Comparison of ENCODE assay signal across 12 cellular contexts in genomic region chr1:27581823-27582243, GRCh38. TPM values are rescaled to one million over a fixed set of nuclear protein-coding genes. Genes with fewer than 3 reads are reported as not detected.
A peak's percentile ranks its signal among the peaks of the same experiment; 100 is the strongest.
DNase-seq lines count a peak whose midpoint lies in the region; ATAC-seq and TF ChIP-seq lines count a peak whose summit lies in the region.
"Had no signal": no experiment of that assay in that cellular context is flagged by ENCODE, and none has a peak within 500 bp of the region (broad histone marks: within the 10 kb centered on the region; RNA-seq: fewer than 3 reads in every experiment).

No MANE protein-coding gene starts in this region.

- H3K9me3 ChIP-seq in HEK293 (ENCODE audit: control insufficient read depth, insufficient read depth, low read depth, low read length) (no peaks in the 10 kb centered on the region), esophagus squamous epithelium (no peaks in the 10 kb centered on the region), lower lobe of right lung (no peaks in the 10 kb centered on the region)

- H3K27me3 ChIP-seq in esophagus squamous epithelium (no peaks in the 10 kb centered on the region), lower lobe of right lung (ENCODE audit: low read depth) (no peaks in the 10 kb centered on the region), H7 (ENCODE audit: control insufficient read depth, insufficient read depth, low read length) (no peaks in the 10 kb centered on the region)

- no peaks in the 10 kb centered on the region for H3K36me3 Mint-ChIP-seq in stimulated activated effector memory CD8-positive, alpha-beta T cell treated with anti-CD3 and anti-CD28 coated beads, Interleukin-12 subunit alpha, Interleukin-12 subunit beta, amount 100 ng/mL, for 72 hours

- 74 to 83% methylated on average over 6 of the region's 6 CpGs for WGBS in esophagus squamous epithelium, 2 donors

- H3K4me1 ChIP-seq in HEK293 (ENCODE audit: control insufficient read depth, insufficient read depth, low read length) (no peaks in the 10 kb centered on the region), esophagus squamous epithelium (peaks cover 14 to 98% (median 33%) of the 10 kb centered on the region in 3 donors), lower lobe of right lung (peaks cover 28% of the 10 kb centered on the region)

- peaks cover 40% of the 10 kb centered on the region for H3K4me1 Mint-ChIP-seq in stimulated activated effector memory CD8-positive, alpha-beta T cell treated with anti-CD3 and anti-CD28 coated beads, Interleukin-12 subunit alpha, Interleukin-12 subunit beta, amount 100 ng/mL, for 72 hours

- CTCF ChIA-PET in HEK293 (lab: Yijun Ruan, JAX) = interaction anchor here (1.9 to 4.4 kb wide), 2 partner anchors 12 to 27 kb away, joined by 4 to 32 read pairs; no protein-coding TSS in a partner anchor

- H3K9me3 Mint-ChIP-seq in stimulated activated effector memory CD8-positive, alpha-beta T cell treated with anti-CD3 and anti-CD28 coated beads, Interleukin-12 subunit alpha, Interleukin-12 subunit beta, amount 100 ng/mL, for 72 hours = no peaks in the 10 kb centered on the region
- H3K9me3 Mint-ChIP-seq: activated naive CD4-positive, alpha-beta T cell treated with anti-CD3 and anti-CD28 coated beads, Interleukin-2, amount 10 ng/mL, durations not matched to agents 7 days and 5 days had no signal

- H3K27ac ChIP-seq in HEK293 (ENCODE audit: extremely low read depth, low read depth, low read length) = no peak overlapping the region
- H3K27ac ChIP-seq in esophagus squamous epithelium = peak overlapping the region; percentile 13 to 96 (median 52)
- H3K27ac ChIP-seq in lower lobe of right lung = no peak overlapping the region
- H3K27ac ChIP-seq: GM23248 had no signal

- no peak overlapping the region for H3K4me3 Mint-ChIP-seq in stimulated activated effector memory CD8-positive, alpha-beta T cell treated with anti-CD3 and anti-CD28 coated beads, Interleukin-12 subunit alpha, Interleukin-12 subunit beta, amount 100 ng/mL, for 72 hours
- H3K4me3 Mint-ChIP-seq: activated naive CD4-positive, alpha-beta T cell treated with anti-CD3 and anti-CD28 coated beads, Interleukin-2, amount 10 ng/mL, durations not matched to agents 7 days and 5 days had no signal

- H3K27ac Mint-ChIP-seq in stimulated activated effector memory CD8-positive, alpha-beta T cell treated with anti-CD3 and anti-CD28 coated beads, Interleukin-12 subunit alpha, Interleukin-12 subunit beta, amount 100 ng/mL, for 72 hours = peak overlapping the region; percentile 29
- H3K27ac Mint-ChIP-seq: activated naive CD4-positive, alpha-beta T cell treated with anti-CD3 and anti-CD28 coated beads, Interleukin-2, amount 10 ng/mL, durations not matched to agents 7 days and 5 days had no signal

- intact Hi-C loops in esophagus squamous epithelium (cut with DNase I) (no loop called here), lower lobe of right lung (cut with DNase I) (no loop called here)

- no peak for TF ChIP-seq CTCF in HEK293 (tag by site-specific recombination; IDR thresholded peaks at IDR 0.05)
- TF ChIP-seq CTCF in esophagus squamous epithelium (IDR thresholded peaks at IDR 0.05) = no peak
- TF ChIP-seq CTCF in lower lobe of right lung (IDR thresholded peaks at IDR 0.05) = no peak

- TF ChIP-seq POLR2A in esophagus squamous epithelium (IDR thresholded peaks at IDR 0.05) = no peak

- ATAC-seq in lower lobe of right lung = peak; percentile 40 to 43
- ATAC-seq in stimulated activated effector memory CD8-positive, alpha-beta T cell treated with anti-CD3 and anti-CD28 coated beads, Interleukin-12 subunit alpha, Interleukin-12 subunit beta, amount 100 ng/mL, for 72 hours = no peak
- no peak for ATAC-seq in GM19397 (IDR thresholded peaks at IDR 0.05; ENCODE audit: unreplicated experiment)

- H3K4me3 ChIP-seq in HEK293 (ENCODE audit: low read depth, low read length) (no peak overlapping the region), esophagus squamous epithelium (no peak overlapping the region), lower lobe of right lung (no peak overlapping the region), H7 (ENCODE audit: insufficient read depth, low read depth, low read length) (no peak overlapping the region)
- H3K4me3 ChIP-seq: GM23248 had no signal

- DNase-seq in esophagus squamous epithelium (lab: John Stamatoyannopoulos, UW) = no peak
- DNase-seq in lower lobe of right lung = no peak
- no peak for DNase-seq in stimulated activated effector memory CD8-positive, alpha-beta T cell treated with anti-CD3 and anti-CD28 coated beads, Interleukin-12 subunit alpha, Interleukin-12 subunit beta, amount 100 ng/mL, for 72 hours (ENCODE audit: low spot score in 2 of 2)
- no peak for DNase-seq in H7
- no peak for DNase-seq in stimulated activated CD4-positive, alpha-beta T cell treated with anti-CD3 and anti-CD28 coated beads, Interleukin-2, amount 100 ng/mL, for 48 hours
- no peak for DNase-seq in DMS153 treated with DMSO at 0.1 percent for 48 hours (lab: John Stamatoyannopoulos, UW; ENCODE audit: unreplicated experiment)
- DNase-seq: activated naive CD4-positive, alpha-beta T cell treated with anti-CD3 and anti-CD28 coated beads, Interleukin-2, amount 10 ng/mL, durations not matched to agents 7 days and 5 days; DND-41; GM23248; NCI-H187 had no signal

- peaks cover 0 to 3% of the 10 kb centered on the region in 2 experiments; a peak in 1 of 3 replicates for H3K36me3 ChIP-seq in HEK293 (ENCODE audit: control insufficient read depth in 2 of 2, insufficient read depth in 1 of 2, low read length in 2 of 2)
- H3K36me3 ChIP-seq in esophagus squamous epithelium = peaks cover 0 to 36% (median 0%) of the 10 kb centered on the region in 3 donors
- H3K36me3 ChIP-seq in lower lobe of right lung = no peaks in the 10 kb centered on the region
- no peaks in the 10 kb centered on the region for H3K36me3 ChIP-seq in H7 (replicated peaks; ENCODE audit: control insufficient read depth, insufficient read depth, low read length)

- POLR2A ChIA-PET in HEK293 (lab: Yijun Ruan, JAX) = no interaction called here

TF ChIP-seq in HEK293, 187 proteins besides CTCF, POLR2A, EP300 and RAD21 (continues in another document):
- TF ChIP-seq ZSCAN4 (tag by site-specific recombination; IDR thresholded peaks at IDR 0.05) (no peak), FEZF1 (tag by site-specific recombination; IDR thresholded peaks at IDR 0.05) (no peak), GFI1B (tag by site-specific recombination; IDR thresholded peaks at IDR 0.05) (no peak), ZNF488 (tag by site-specific recombination; IDR thresholded peaks at IDR 0.05) (no peak), ZNF24 (tag by site-specific recombination; IDR thresholded peaks at IDR 0.05) (no peak), ZFHX2 (tag by site-specific recombination; conservative IDR thresholded peaks at IDR 0.05) (peak; percentile 50), EGR2 (tag by site-specific recombination; IDR thresholded peaks at IDR 0.05; ENCODE audit: low read depth) (peak; percentile 29; the same call in 1 of the 2 replicates)
- TF ChIP-seq, protein P1, sequence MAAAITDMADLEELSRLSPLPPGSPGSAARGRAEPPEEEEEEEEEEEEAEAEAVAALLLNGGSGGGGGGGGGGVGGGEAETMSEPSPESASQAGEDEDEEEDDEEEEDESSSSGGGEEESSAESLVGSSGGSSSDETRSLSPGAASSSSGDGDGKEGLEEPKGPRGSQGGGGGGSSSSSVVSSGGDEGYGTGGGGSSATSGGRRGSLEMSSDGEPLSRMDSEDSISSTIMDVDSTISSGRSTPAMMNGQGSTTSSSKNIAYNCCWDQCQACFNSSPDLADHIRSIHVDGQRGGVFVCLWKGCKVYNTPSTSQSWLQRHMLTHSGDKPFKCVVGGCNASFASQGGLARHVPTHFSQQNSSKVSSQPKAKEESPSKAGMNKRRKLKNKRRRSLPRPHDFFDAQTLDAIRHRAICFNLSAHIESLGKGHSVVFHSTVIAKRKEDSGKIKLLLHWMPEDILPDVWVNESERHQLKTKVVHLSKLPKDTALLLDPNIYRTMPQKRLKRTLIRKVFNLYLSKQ (tag by site-specific recombination; IDR thresholded peaks at IDR 0.05; ENCODE audit: borderline replicate concordance) = no peak

RNA-seq across cellular contexts. Expression of gene AHDC1, which starts 22.1 kb away (rescaled TPM):
- total RNA-seq in esophagus squamous epithelium (100 to 1,000 TPM in 1 of 4 donors, 10 to 100 TPM in 3; 22.2 to 112 (median 30.6) TPM), lower lobe of right lung (23.7 TPM)
- 8.8 and 11.2 TPM in 2 replicates for total RNA-seq in H7 (2014; rRNA removed; shearing (Covaris generic))

RNA-seq across cellular contexts. Expression of gene FGR, which starts 53.2 kb away (rescaled TPM):
- total RNA-seq in esophagus squamous epithelium (10 to 100 TPM in 2 of 4 donors, 1 to 10 TPM in 2; 1.2 to 12.4 (median 7.5) TPM), lower lobe of right lung (193 TPM)
- 0.07 and 0.30 TPM in 2 replicates for total RNA-seq in H7 (2014; rRNA removed; shearing (Covaris generic))
- total RNA-seq: GM23248 had no signal

Comparison
In these comparisons a context has a peak if more than half of its experiments do, and no peak if none do; other contexts are left out.
1. H3K27ac ChIP-seq: peak in esophagus squamous epithelium (4 of 4); none in HEK293 (single experiment) and lower lobe of right lung (single experiment).
2. ATAC-seq: peak in lower lobe of right lung (2 of 2); none in stimulated activated effector memory CD8-positive, alpha-beta T cell treated with anti-CD3 and anti-CD28 coated beads, Interleukin-12 subunit alpha, Interleukin-12 subunit beta, amount 100 ng/mL, for 72 hours (single experiment) and GM19397 (single experiment).
3. RNA of gene FGR, which starts 53.2 kb away (total RNA-seq): 193 TPM in lower lobe of right lung (single experiment); 1.2 to 12.4 TPM in esophagus squamous epithelium and 0.07 to 0.30 TPM in H7; every median in the first group is over 10 times any median in the second.